Comparison of ENCODE assay signal across 23 cellular contexts in genomic region chr11:126424471-126425039, GRCh38.
DNase-seq lines count a peak whose midpoint lies in the region; ATAC-seq and TF ChIP-seq lines count a peak whose summit lies in the region.
"Had no signal": no experiment of that assay in that cellular context is flagged by ENCODE, and none has a peak within 500 bp of the region (broad histone marks: within the 10 kb centered on the region; RNA-seq: fewer than 3 reads in every experiment).

No MANE protein-coding gene starts in this region.

- ATAC-seq in activated CD8-positive, alpha-beta T cell treated with anti-CD3 and anti-CD28 coated beads for 36 hours = no peak
- no peak for ATAC-seq in activated CD8-positive, alpha-beta T cell treated with anti-CD3 and anti-CD28 coated beads, Interleukin-2, amount 10 ng/mL, durations not matched to agents 7 days and 5 days
- no peak for ATAC-seq in activated T-cell treated with anti-CD3 and anti-CD28 coated beads, Interleukin-2, amount 50 U/mL, for 4 hours
- no peak for ATAC-seq in GM21825 (IDR thresholded peaks at IDR 0.05; ENCODE audit: unreplicated experiment)
- ATAC-seq: CD8-positive, alpha-beta T cell; HCT116 had no signal

- DNase-seq in activated CD8-positive, alpha-beta T cell treated with anti-CD3 and anti-CD28 coated beads for 36 hours = no peak
- DNase-seq in activated CD8-positive, alpha-beta T cell treated with anti-CD3 and anti-CD28 coated beads, Interleukin-2, amount 10 ng/mL, durations not matched to agents 7 days and 5 days = no peak
- no peak for DNase-seq in glutamatergic neuron
- DNase-seq in nephron progenitor cell = peak; percentile 38
- no peak for DNase-seq in type B pancreatic cell (ENCODE audit: extremely low spot score, unreplicated experiment)
- DNase-seq in activated T-cell treated with anti-CD3 and anti-CD28 coated beads, Interleukin-2, amount 50 U/mL, for 4 hours = no peak
- DNase-seq in NCI-H2227 (lab: John Stamatoyannopoulos, UW; ENCODE audit: unreplicated experiment) = no peak
- DNase-seq: ACHN; C1 segment of cervical spinal cord; Calu3; CD8-positive, alpha-beta T cell; DMS153; NCI-H1105; NCI-H2081; NCI-H2171 treated with DMSO at 0.1 percent for 48 hours; NCI-H446; NCI-H526; OCI-M1; Right ventricle myocardium superior had no signal

- intact Hi-C loops in activated CD8-positive, alpha-beta T cell treated with anti-CD3 and anti-CD28 coated beads for 36 hours (cut with micrococcal nuclease) = no loop called here

- no peak overlapping the region for H3K4me3 Mint-ChIP-seq in activated CD8-positive, alpha-beta T cell treated with anti-CD3 and anti-CD28 coated beads for 36 hours
- no peak overlapping the region for H3K4me3 Mint-ChIP-seq in activated CD8-positive, alpha-beta T cell treated with anti-CD3 and anti-CD28 coated beads, Interleukin-2, amount 10 ng/mL, durations not matched to agents 7 days and 5 days
- H3K4me3 Mint-ChIP-seq in glutamatergic neuron (ENCODE audit: unreplicated experiment) (no peak overlapping the region), nephron progenitor cell (no peak overlapping the region), type B pancreatic cell (no peak overlapping the region)
- no peak overlapping the region for H3K4me3 Mint-ChIP-seq in activated T-cell treated with anti-CD3 and anti-CD28 coated beads, Interleukin-2, amount 50 U/mL, for 4 hours
- H3K4me3 Mint-ChIP-seq: CD8-positive, alpha-beta T cell; GM23338; IgD-negative memory B cell had no signal

- peaks cover 8% of the 10 kb centered on the region for H3K4me1 Mint-ChIP-seq in activated CD8-positive, alpha-beta T cell treated with anti-CD3 and anti-CD28 coated beads for 36 hours (ENCODE audit: low read depth)
- peaks cover 13% of the 10 kb centered on the region for H3K4me1 Mint-ChIP-seq in activated CD8-positive, alpha-beta T cell treated with anti-CD3 and anti-CD28 coated beads, Interleukin-2, amount 10 ng/mL, durations not matched to agents 7 days and 5 days (ENCODE audit: low read depth)
- H3K4me1 Mint-ChIP-seq in glutamatergic neuron (ENCODE audit: low read depth, unreplicated experiment) = peaks cover 41% of the 10 kb centered on the region
- peaks cover 75% of the 10 kb centered on the region for H3K4me1 Mint-ChIP-seq in nephron progenitor cell
- H3K4me1 Mint-ChIP-seq in type B pancreatic cell (ENCODE audit: unreplicated experiment) = peaks cover 15% of the 10 kb centered on the region
- H3K4me1 Mint-ChIP-seq in activated T-cell treated with anti-CD3 and anti-CD28 coated beads, Interleukin-2, amount 50 U/mL, for 4 hours (ENCODE audit: low read depth) = no peaks in the 10 kb centered on the region

- POLR2A ChIA-PET in activated CD8-positive, alpha-beta T cell treated with anti-CD3 and anti-CD28 coated beads for 36 hours (lab: Charles Lee) = no interaction called here
- POLR2A ChIA-PET in activated CD8-positive, alpha-beta T cell treated with anti-CD3 and anti-CD28 coated beads, Interleukin-2, amount 10 ng/mL, durations not matched to agents 7 days and 5 days (lab: Charles Lee) = no interaction called here

- no peak for TF ChIP-seq CTCF in activated CD8-positive, alpha-beta T cell treated with anti-CD3 and anti-CD28 coated beads for 36 hours (IDR thresholded peaks at IDR 0.05)
- TF ChIP-seq CTCF in glutamatergic neuron (IDR thresholded peaks at IDR 0.05; ENCODE audit: partially characterized antibody, unreplicated experiment) = no peak
- no peak for TF ChIP-seq CTCF in nephron progenitor cell (IDR thresholded peaks at IDR 0.05)
- no peak for TF ChIP-seq CTCF in type B pancreatic cell (conservative IDR thresholded peaks at IDR 0.05)

- H3K27me3 Mint-ChIP-seq in activated CD8-positive, alpha-beta T cell treated with anti-CD3 and anti-CD28 coated beads for 36 hours = peaks cover 3% of the 10 kb centered on the region
- H3K27me3 Mint-ChIP-seq in activated CD8-positive, alpha-beta T cell treated with anti-CD3 and anti-CD28 coated beads, Interleukin-2, amount 10 ng/mL, durations not matched to agents 7 days and 5 days (ENCODE audit: low read depth) = peaks cover 5% of the 10 kb centered on the region
- H3K27me3 Mint-ChIP-seq in glutamatergic neuron (ENCODE audit: unreplicated experiment) (peaks cover 4% of the 10 kb centered on the region), nephron progenitor cell (ENCODE audit: low read depth, poor library complexity) (peaks cover 3% of the 10 kb centered on the region), type B pancreatic cell (no peaks in the 10 kb centered on the region)
- no peaks in the 10 kb centered on the region for H3K27me3 Mint-ChIP-seq in activated T-cell treated with anti-CD3 and anti-CD28 coated beads, Interleukin-2, amount 50 U/mL, for 4 hours (ENCODE audit: low read depth)

- H3K27ac Mint-ChIP-seq in activated CD8-positive, alpha-beta T cell treated with anti-CD3 and anti-CD28 coated beads for 36 hours = peak overlapping the region; percentile 22
- H3K27ac Mint-ChIP-seq in activated CD8-positive, alpha-beta T cell treated with anti-CD3 and anti-CD28 coated beads, Interleukin-2, amount 10 ng/mL, durations not matched to agents 7 days and 5 days = no peak overlapping the region
- H3K27ac Mint-ChIP-seq in glutamatergic neuron (ENCODE audit: unreplicated experiment) (peak overlapping the region; percentile 12), nephron progenitor cell (peak overlapping the region; percentile 90), type B pancreatic cell (peak overlapping the region; percentile 11)
- H3K27ac Mint-ChIP-seq: CD8-positive, alpha-beta T cell; GM23338; IgD-negative memory B cell had no signal

- H3K36me3 Mint-ChIP-seq in activated CD8-positive, alpha-beta T cell treated with anti-CD3 and anti-CD28 coated beads for 36 hours (ENCODE audit: low read depth) = no peaks in the 10 kb centered on the region
- H3K36me3 Mint-ChIP-seq in activated CD8-positive, alpha-beta T cell treated with anti-CD3 and anti-CD28 coated beads, Interleukin-2, amount 10 ng/mL, durations not matched to agents 7 days and 5 days (ENCODE audit: low read depth) = no peaks in the 10 kb centered on the region
- H3K36me3 Mint-ChIP-seq in glutamatergic neuron (ENCODE audit: unreplicated experiment) (no peaks in the 10 kb centered on the region), nephron progenitor cell (ENCODE audit: low read depth) (peaks cover 27% of the 10 kb centered on the region), type B pancreatic cell (no peaks in the 10 kb centered on the region)
- no peaks in the 10 kb centered on the region for H3K36me3 Mint-ChIP-seq in activated T-cell treated with anti-CD3 and anti-CD28 coated beads, Interleukin-2, amount 50 U/mL, for 4 hours (ENCODE audit: insufficient read depth)
- H3K36me3 Mint-ChIP-seq: CD8-positive, alpha-beta T cell had no signal

- CTCF ChIA-PET in activated CD8-positive, alpha-beta T cell treated with anti-CD3 and anti-CD28 coated beads for 36 hours (lab: Charles Lee) = no interaction called here
- CTCF ChIA-PET in activated CD8-positive, alpha-beta T cell treated with anti-CD3 and anti-CD28 coated beads, Interleukin-2, amount 10 ng/mL, durations not matched to agents 7 days and 5 days (lab: Charles Lee) = no interaction called here

- H3K9me3 Mint-ChIP-seq in activated CD8-positive, alpha-beta T cell treated with anti-CD3 and anti-CD28 coated beads for 36 hours = no peaks in the 10 kb centered on the region
- no peaks in the 10 kb centered on the region for H3K9me3 Mint-ChIP-seq in activated CD8-positive, alpha-beta T cell treated with anti-CD3 and anti-CD28 coated beads, Interleukin-2, amount 10 ng/mL, durations not matched to agents 7 days and 5 days (ENCODE audit: insufficient read depth)
- H3K9me3 Mint-ChIP-seq in glutamatergic neuron (ENCODE audit: unreplicated experiment) = peaks cover 13% of the 10 kb centered on the region
- H3K9me3 Mint-ChIP-seq in nephron progenitor cell = no peaks in the 10 kb centered on the region
- H3K9me3 Mint-ChIP-seq in type B pancreatic cell = no peaks in the 10 kb centered on the region
- no peaks in the 10 kb centered on the region for H3K9me3 Mint-ChIP-seq in activated T-cell treated with anti-CD3 and anti-CD28 coated beads, Interleukin-2, amount 50 U/mL, for 4 hours
- H3K9me3 Mint-ChIP-seq: CD8-positive, alpha-beta T cell; GM23338 had no signal
